1 cellular context compared by ENCODE assay signal in genomic region chr5:98042961-98043360, GRCh38.
TF ChIP-seq lines count a peak whose summit lies in the region.

No MANE protein-coding gene starts in this region.

TF ChIP-seq in GM23338, 12 proteins besides CTCF, POLR2A, EP300 and RAD21 (continued from another document):
- no peak for TF ChIP-seq REST (IDR thresholded peaks at IDR 0.05; ENCODE audit: unreplicated experiment)
- no peak for TF ChIP-seq ZNF331 (CRISPR knock-in tag; IDR thresholded peaks at IDR 0.05; ENCODE audit: low read depth)
- no peak for TF ChIP-seq ZNF114 (CRISPR knock-in tag; IDR thresholded peaks at IDR 0.05)
- no peak for TF ChIP-seq POLR2AphosphoS5 (IDR thresholded peaks at IDR 0.05; ENCODE audit: low read depth)
- no peak for TF ChIP-seq ZNF462 (CRISPR knock-in tag; IDR thresholded peaks at IDR 0.05)
- TF ChIP-seq ETS1 (IDR thresholded peaks at IDR 0.05) = no peak
- TF ChIP-seq NANOG (IDR thresholded peaks at IDR 0.05; ENCODE audit: borderline replicate concordance) = no peak
